In the genomic region with DNA sequence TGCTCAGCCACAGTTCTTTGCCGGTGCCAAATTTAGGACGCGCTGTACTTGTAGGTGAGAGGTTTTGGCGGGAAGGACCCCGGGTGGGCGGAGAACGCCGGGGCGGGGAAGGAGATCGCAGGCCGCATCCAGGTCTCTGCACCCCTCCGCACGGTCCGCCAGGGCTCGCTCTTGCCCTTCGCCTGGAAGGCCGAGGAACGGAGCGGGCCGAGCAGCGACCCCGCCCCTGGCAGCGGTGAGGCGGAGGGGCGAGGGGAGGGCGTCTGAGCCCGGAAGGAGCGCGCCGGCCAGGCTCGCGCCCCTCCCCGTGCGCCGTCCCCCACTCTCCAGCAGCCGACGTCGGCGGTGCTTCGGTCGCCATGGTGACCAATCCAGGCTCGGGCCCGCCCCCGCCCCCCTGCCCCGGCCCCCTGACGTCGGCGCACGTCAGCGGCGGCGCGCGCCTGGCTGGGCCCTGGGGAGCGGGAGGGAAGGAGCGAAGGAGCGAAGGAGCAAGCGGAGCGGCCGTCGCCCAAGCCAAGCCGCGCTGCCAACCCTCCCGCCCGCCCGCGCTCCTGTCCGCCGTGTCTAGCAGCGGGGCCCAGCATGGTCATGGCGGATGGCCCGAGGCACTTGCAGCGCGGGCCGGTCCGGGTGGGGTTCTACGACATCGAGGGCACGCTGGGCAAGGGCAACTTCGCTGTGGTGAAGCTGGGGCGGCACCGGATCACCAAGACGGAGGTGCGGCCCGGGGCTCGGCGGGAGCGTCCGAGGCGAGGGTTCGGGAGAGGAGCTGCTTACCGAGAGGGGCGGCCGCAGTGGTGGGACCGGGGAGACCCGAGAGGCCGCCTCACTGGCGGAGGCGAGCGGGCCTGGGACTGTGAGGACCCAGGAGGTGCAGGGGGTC, we compare ENCODE assay signal across 1 cellular context.
TF ChIP-seq lines count a peak whose summit lies in the region.

SIK2 (plus strand) TSS at position 471 of the 886 bp plus-strand sequence; CDS start at position 586, 115 bp downstream.

TF ChIP-seq in GM12878, 131 proteins besides CTCF, POLR2A, EP300 and RAD21 (continued from another document and continues in another):
- TF ChIP-seq ZNF592 (IDR thresholded peaks at IDR 0.05) (peak; percentile 73; the same call in 1 of the 2 replicates), WRNIP1 (IDR thresholded peaks at IDR 0.05; ENCODE audit: borderline replicate concordance, low read depth, low read length) (no peak), EZH2 (IDR thresholded peaks at IDR 0.05; ENCODE audit: borderline replicate concordance, control insufficient read depth, low read depth, low read length) (no peak), BHLHE40 (IDR thresholded peaks at IDR 0.05; ENCODE audit: borderline replicate concordance in 1 of 2, low read depth in 2 of 2, low read length in 1 of 2) (peak; percentile 62 to 86; a peak in 3 of 4 replicates), SMC3 (IDR thresholded peaks at IDR 0.05; ENCODE audit: borderline replicate concordance, low read length) (peak; percentile 99), USF1 (IDR thresholded peaks at IDR 0.05; ENCODE audit: borderline replicate concordance, extremely low read length, insufficient read depth, low read depth, low read length) (no peak), KDM1A (IDR thresholded peaks at IDR 0.05; ENCODE audit: borderline replicate concordance) (no peak), ZNF274 (IDR thresholded peaks at IDR 0.05; ENCODE audit: insufficient read depth, insufficient read length) (no peak), RUNX3 (IDR thresholded peaks at IDR 0.05; ENCODE audit: low read length) (no peak), ZBTB11 (CRISPR knock-in tag; IDR thresholded peaks at IDR 0.05) (no peak), BACH1 (IDR thresholded peaks at IDR 0.05; ENCODE audit: borderline replicate concordance) (peak; percentile 53; the same call in 1 of the 2 replicates), YY1 (IDR thresholded peaks at IDR 0.05; ENCODE audit: low read depth, low read length) (peak; percentile 72), SIN3A (IDR thresholded peaks at IDR 0.05; ENCODE audit: low read depth, low read length) (peak; percentile 59; the same call in 1 of the 2 replicates), CBFB (IDR thresholded peaks at IDR 0.05; ENCODE audit: low read depth) (no peak), NRF1 (conservative IDR thresholded peaks at IDR 0.05; ENCODE audit: low read depth, low read length) (no peak), POU2F2 (IDR thresholded peaks at IDR 0.05; ENCODE audit: borderline replicate concordance, low read depth, low read length) (0 out of 3 replicates have a peak, but pooled peaks have one; percentile 64), MEF2A (IDR thresholded peaks at IDR 0.05; ENCODE audit: insufficient read depth, low read depth, low read length) (0 out of 2 replicates have a peak, but pooled peaks have one; percentile 44), RB1 (IDR thresholded peaks at IDR 0.05; ENCODE audit: borderline replicate concordance) (peak; percentile 100; the same call in 1 of the 2 replicates), FOXM1 (IDR thresholded peaks at IDR 0.05; ENCODE audit: low read depth, low read length) (no peak), ZBTB33 (IDR thresholded peaks at IDR 0.05) (no peak), ZBED1 (IDR thresholded peaks at IDR 0.05; ENCODE audit: borderline replicate concordance) (peak; percentile 11; the same call in 1 of the 2 replicates), SMARCA5 (IDR thresholded peaks at IDR 0.05) (peak; percentile 91), KLF5 (IDR thresholded peaks at IDR 0.05; ENCODE audit: partially characterized antibody) (no peak), MEF2B (IDR thresholded peaks at IDR 0.05; ENCODE audit: partially characterized antibody, poor library complexity, severe bottlenecking) (peak; percentile 34), E2F4 (IDR thresholded peaks at IDR 0.05; ENCODE audit: low read depth, low read length) (no peak), NR2C2 (IDR thresholded peaks at IDR 0.05; ENCODE audit: borderline replicate concordance, control insufficient read depth, insufficient read length, low read depth) (no peak), SP1 (IDR thresholded peaks at IDR 0.05; ENCODE audit: low read depth, low read length) (peak; percentile 75), SUZ12 (IDR thresholded peaks at IDR 0.05; ENCODE audit: unreplicated experiment) (no peak), ZNF24 (IDR thresholded peaks at IDR 0.05) (peak; percentile 50; the same call in 1 of the 2 replicates), RFX5 (IDR thresholded peaks at IDR 0.05; ENCODE audit: low read depth, low read length) (no peak), CREB1 (IDR thresholded peaks at IDR 0.05; ENCODE audit: low read depth) (peak; percentile 91), SMAD1 (IDR thresholded peaks at IDR 0.05; ENCODE audit: low read depth, partially characterized antibody) (no peak)
- TF ChIP-seq, protein P1, sequence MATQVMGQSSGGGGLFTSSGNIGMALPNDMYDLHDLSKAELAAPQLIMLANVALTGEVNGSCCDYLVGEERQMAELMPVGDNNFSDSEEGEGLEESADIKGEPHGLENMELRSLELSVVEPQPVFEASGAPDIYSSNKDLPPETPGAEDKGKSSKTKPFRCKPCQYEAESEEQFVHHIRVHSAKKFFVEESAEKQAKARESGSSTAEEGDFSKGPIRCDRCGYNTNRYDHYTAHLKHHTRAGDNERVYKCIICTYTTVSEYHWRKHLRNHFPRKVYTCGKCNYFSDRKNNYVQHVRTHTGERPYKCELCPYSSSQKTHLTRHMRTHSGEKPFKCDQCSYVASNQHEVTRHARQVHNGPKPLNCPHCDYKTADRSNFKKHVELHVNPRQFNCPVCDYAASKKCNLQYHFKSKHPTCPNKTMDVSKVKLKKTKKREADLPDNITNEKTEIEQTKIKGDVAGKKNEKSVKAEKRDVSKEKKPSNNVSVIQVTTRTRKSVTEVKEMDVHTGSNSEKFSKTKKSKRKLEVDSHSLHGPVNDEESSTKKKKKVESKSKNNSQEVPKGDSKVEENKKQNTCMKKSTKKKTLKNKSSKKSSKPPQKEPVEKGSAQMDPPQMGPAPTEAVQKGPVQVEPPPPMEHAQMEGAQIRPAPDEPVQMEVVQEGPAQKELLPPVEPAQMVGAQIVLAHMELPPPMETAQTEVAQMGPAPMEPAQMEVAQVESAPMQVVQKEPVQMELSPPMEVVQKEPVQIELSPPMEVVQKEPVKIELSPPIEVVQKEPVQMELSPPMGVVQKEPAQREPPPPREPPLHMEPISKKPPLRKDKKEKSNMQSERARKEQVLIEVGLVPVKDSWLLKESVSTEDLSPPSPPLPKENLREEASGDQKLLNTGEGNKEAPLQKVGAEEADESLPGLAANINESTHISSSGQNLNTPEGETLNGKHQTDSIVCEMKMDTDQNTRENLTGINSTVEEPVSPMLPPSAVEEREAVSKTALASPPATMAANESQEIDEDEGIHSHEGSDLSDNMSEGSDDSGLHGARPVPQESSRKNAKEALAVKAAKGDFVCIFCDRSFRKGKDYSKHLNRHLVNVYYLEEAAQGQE (IDR thresholded peaks at IDR 0.05; ENCODE audit: low read depth, low read length) = no peak
- TF ChIP-seq, protein P2, sequence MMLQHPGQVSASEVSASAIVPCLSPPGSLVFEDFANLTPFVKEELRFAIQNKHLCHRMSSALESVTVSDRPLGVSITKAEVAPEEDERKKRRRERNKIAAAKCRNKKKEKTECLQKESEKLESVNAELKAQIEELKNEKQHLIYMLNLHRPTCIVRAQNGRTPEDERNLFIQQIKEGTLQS (IDR thresholded peaks at IDR 0.05; ENCODE audit: borderline replicate concordance, extremely low read depth, low read depth, low read length) = no peak
- TF ChIP-seq, protein P3, sequence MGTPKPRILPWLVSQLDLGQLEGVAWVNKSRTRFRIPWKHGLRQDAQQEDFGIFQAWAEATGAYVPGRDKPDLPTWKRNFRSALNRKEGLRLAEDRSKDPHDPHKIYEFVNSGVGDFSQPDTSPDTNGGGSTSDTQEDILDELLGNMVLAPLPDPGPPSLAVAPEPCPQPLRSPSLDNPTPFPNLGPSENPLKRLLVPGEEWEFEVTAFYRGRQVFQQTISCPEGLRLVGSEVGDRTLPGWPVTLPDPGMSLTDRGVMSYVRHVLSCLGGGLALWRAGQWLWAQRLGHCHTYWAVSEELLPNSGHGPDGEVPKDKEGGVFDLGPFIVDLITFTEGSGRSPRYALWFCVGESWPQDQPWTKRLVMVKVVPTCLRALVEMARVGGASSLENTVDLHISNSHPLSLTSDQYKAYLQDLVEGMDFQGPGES (IDR thresholded peaks at IDR 0.05) = 0 out of 2 replicates have a peak, but pooled peaks have one; percentile 43
- TF ChIP-seq, protein P4, sequence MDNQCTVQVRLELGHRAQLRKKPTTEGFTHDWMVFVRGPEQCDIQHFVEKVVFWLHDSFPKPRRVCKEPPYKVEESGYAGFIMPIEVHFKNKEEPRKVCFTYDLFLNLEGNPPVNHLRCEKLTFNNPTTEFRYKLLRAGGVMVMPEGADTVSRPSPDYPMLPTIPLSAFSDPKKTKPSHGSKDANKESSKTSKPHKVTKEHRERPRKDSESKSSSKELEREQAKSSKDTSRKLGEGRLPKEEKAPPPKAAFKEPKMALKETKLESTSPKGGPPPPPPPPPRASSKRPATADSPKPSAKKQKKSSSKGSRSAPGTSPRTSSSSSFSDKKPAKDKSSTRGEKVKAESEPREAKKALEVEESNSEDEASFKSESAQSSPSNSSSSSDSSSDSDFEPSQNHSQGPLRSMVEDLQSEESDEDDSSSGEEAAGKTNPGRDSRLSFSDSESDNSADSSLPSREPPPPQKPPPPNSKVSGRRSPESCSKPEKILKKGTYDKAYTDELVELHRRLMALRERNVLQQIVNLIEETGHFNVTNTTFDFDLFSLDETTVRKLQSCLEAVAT (IDR thresholded peaks at IDR 0.05) = no peak
